15 cellular contexts compared by ENCODE assay signal in the genomic region with DNA sequence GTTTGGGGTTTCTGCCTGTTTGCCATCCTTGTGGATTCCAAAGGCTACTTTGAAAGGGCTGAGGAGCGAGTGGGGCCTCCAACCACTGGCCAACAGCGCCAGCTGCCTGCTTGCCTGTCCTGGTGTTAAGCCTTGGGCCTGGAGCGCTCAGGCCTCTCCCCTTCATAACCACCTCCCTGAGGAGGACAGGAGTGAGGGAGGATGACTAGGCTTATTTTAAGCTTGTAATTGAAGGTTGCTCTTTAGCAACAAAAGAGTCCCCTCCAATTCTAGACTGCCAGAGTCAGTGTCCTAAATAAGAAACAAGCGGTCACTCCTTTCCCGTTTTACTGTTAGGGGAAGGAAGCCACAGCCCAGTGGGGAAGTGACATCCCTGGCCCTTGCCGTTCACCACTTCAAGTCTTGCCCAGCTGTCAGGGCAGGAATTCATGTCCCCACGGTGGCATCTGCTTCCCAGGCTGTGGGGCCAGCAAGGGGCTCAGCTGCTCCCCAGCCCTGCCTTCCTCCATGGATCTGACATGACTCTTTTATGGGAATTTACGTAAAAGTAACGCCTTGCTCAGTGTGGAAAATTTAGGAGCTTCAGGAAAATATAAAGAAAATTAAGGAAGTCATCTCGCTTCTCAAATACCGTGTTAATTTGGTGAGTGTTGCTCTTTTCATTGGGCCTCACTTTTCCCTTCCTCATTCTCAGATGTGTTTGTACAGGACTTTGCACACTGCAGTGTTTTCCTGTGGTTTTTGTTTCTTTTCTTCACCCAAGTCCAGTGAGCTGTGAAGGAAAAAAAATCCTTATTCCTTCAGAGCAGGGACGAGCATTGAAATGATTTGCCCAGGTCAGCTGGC. TPM values are rescaled to one million over a fixed set of nuclear protein-coding genes. Genes with fewer than 3 reads are reported as not detected.
A peak's percentile ranks its signal among the peaks of the same experiment; 100 is the strongest.
DNase-seq lines count a peak whose midpoint lies in the region; ATAC-seq and TF ChIP-seq lines count a peak whose summit lies in the region.
"Had no signal": no experiment of that assay in that cellular context is flagged by ENCODE, and none has a peak within 500 bp of the region (broad histone marks: within the 10 kb centered on the region; RNA-seq: fewer than 3 reads in every experiment).

No MANE protein-coding gene starts in this region.

- 68% methylated on average over 11 of the region's 12 CpGs for WGBS in esophagus muscularis mucosa

- TF ChIP-seq CTCF in esophagus muscularis mucosa (IDR thresholded peaks at IDR 0.05) (no peak), mucosa of descending colon (IDR thresholded peaks at IDR 0.05) (no peak), WTC11 (IDR thresholded peaks at IDR 0.05) (no peak)

- H3K9me3 ChIP-seq in esophagus muscularis mucosa (peaks cover 0 to 14% (median 4%) of the 10 kb centered on the region in 4 donors), mucosa of descending colon (peaks cover 4% of the 10 kb centered on the region)

- H3K4me3 Mint-ChIP-seq in WTC11: no peak overlapping the region
- H3K4me3 Mint-ChIP-seq: activated CD4-positive, alpha-beta memory T cell treated with anti-CD3 and anti-CD28 coated beads for 36 hours; central memory CD8-positive, alpha-beta T cell; neural crest cell; stimulated activated naive B cell treated with anti-CD40 and anti-IgM and Interleukin-4, amounts not matched to agents 10 μg/mL and 1 μg/mL and 100 μg/mL, for 72 hours had no signal

- no peak for TF ChIP-seq EP300 in esophagus muscularis mucosa (IDR thresholded peaks at IDR 0.05)

- peak overlapping the region in 3 of 4 donors; percentile 28 to 71 (median 41) for H3K27ac ChIP-seq in esophagus muscularis mucosa (replicated peaks in 1 of 4)

- intact Hi-C loops in esophagus muscularis mucosa (cut with DNase I) (no loop called here), mucosa of descending colon (cut with DNase I, micrococcal nuclease) (no loop called here)

- no peak for TF ChIP-seq POLR2A in esophagus muscularis mucosa (IDR thresholded peaks at IDR 0.05; ENCODE audit: low read depth)

- CTCF ChIA-PET in WTC11 (lab: Charles Lee): interaction anchor here (1.6 to 1.7 kb wide), 4 partner anchors 9 to 558 kb away, joined by 3 to 6 read pairs (median 5); no protein-coding TSS in a partner anchor

- H3K36me3 ChIP-seq in esophagus muscularis mucosa (peaks cover 3 to 23% (median 16%) of the 10 kb centered on the region in 4 donors), mucosa of descending colon (ENCODE audit: low read depth) (no peaks in the 10 kb centered on the region)

- no peaks in the 10 kb centered on the region for H3K27me3 ChIP-seq in esophagus muscularis mucosa

- POLR2A ChIA-PET in WTC11 (lab: Charles Lee): no interaction called here

- DNase-seq in NOMO-1 treated with dmso at 0.1 percent for 144 hours (lab: John Stamatoyannopoulos, UW; ENCODE audit: unreplicated experiment) (peak; percentile 75), esophagus muscularis mucosa (ENCODE audit: extremely low spot score) (no peak), mucosa of descending colon (peak in 1 of 3 donors; percentile 26), superior temporal gyrus (ENCODE audit: extremely low spot score) (peak; percentile 10), WTC11 (ENCODE audit: low spot score) (no peak), iPS-NIHi11 (ENCODE audit: low spot score) (no peak)
- no peak for DNase-seq in activated effector memory CD4-positive, alpha-beta T cell treated with Interleukin-2 at 50 U/mL for 16 hours
- DNase-seq in stimulated activated CD4-positive, alpha-beta T cell treated with anti-CD3 and anti-CD28 coated beads, Interleukin-4, amount 100 ng/mL, for 1 hour: no peak
- DNase-seq: activated CD4-positive, alpha-beta memory T cell treated with anti-CD3 and anti-CD28 coated beads for 36 hours; CD4-positive, CD25-positive, alpha-beta regulatory T cell; NCI-H1105 treated with DMSO at 0.1 percent for 48 hours; stimulated activated CD4-positive, alpha-beta T cell treated with anti-CD3 and anti-CD28 coated beads, Interleukin-1b, Interleukin-23, amount 100 ng/mL, for 48 hours; stimulated activated naive B cell treated with anti-CD40 and anti-IgM and Interleukin-4, amounts not matched to agents 10 μg/mL and 1 μg/mL and 100 μg/mL, for 72 hours had no signal

- no peaks in the 10 kb centered on the region; the same call in none of the 2 replicates for H3K27me3 Mint-ChIP-seq in WTC11 (ENCODE audit: low read depth)

- H3K4me1 ChIP-seq in esophagus muscularis mucosa (peaks cover 0 to 8% (median under 1%) of the 10 kb centered on the region in 4 donors), mucosa of descending colon (ENCODE audit: low read depth) (no peaks in the 10 kb centered on the region)

- peaks cover 11% of the 10 kb centered on the region for H3K4me1 Mint-ChIP-seq in WTC11

- H3K4me3 ChIP-seq in esophagus muscularis mucosa (no peak overlapping the region), mucosa of descending colon (no peak overlapping the region)

- H3K9me3 Mint-ChIP-seq in WTC11: peaks cover 22% of the 10 kb centered on the region
- H3K9me3 Mint-ChIP-seq: central memory CD8-positive, alpha-beta T cell; neural crest cell had no signal

- ATAC-seq in mucosa of descending colon (peak; percentile 27), WTC11 (no peak)
- ATAC-seq: stimulated activated naive B cell treated with anti-CD40 and anti-IgM and Interleukin-4, amounts not matched to agents 10 μg/mL and 1 μg/mL and 100 μg/mL, for 72 hours had no signal

- peaks cover 19% of the 10 kb centered on the region for H3K36me3 Mint-ChIP-seq in WTC11
- H3K36me3 Mint-ChIP-seq: activated CD4-positive, alpha-beta memory T cell treated with anti-CD3 and anti-CD28 coated beads for 36 hours had no signal

- no peak overlapping the region for H3K27ac Mint-ChIP-seq in WTC11
- H3K27ac Mint-ChIP-seq: activated CD4-positive, alpha-beta memory T cell treated with anti-CD3 and anti-CD28 coated beads for 36 hours; CD4-positive, CD25-positive, alpha-beta regulatory T cell; stimulated activated naive B cell treated with anti-CD40 and anti-IgM and Interleukin-4, amounts not matched to agents 10 μg/mL and 1 μg/mL and 100 μg/mL, for 72 hours had no signal

TF ChIP-seq in WTC11, 78 proteins besides CTCF, POLR2A, EP300 and RAD21:
- TF ChIP-seq NR1H2 (CRISPR knock-in tag; IDR thresholded peaks at IDR 0.05): no peak
- no peak for TF ChIP-seq CREM (CRISPR knock-in tag; IDR thresholded peaks at IDR 0.05)
- no peak for TF ChIP-seq TEAD4 (CRISPR knock-in tag; IDR thresholded peaks at IDR 0.05)
- TF ChIP-seq TEAD1 (CRISPR knock-in tag; IDR thresholded peaks at IDR 0.05): no peak
- no peak for TF ChIP-seq EMX1 (CRISPR knock-in tag; IDR thresholded peaks at IDR 0.05)
- TF ChIP-seq SP1 (CRISPR knock-in tag; conservative IDR thresholded peaks at IDR 0.05): no peak
- TF ChIP-seq ATF6 (CRISPR knock-in tag; IDR thresholded peaks at IDR 0.05): no peak
- TF ChIP-seq, protein P1, sequence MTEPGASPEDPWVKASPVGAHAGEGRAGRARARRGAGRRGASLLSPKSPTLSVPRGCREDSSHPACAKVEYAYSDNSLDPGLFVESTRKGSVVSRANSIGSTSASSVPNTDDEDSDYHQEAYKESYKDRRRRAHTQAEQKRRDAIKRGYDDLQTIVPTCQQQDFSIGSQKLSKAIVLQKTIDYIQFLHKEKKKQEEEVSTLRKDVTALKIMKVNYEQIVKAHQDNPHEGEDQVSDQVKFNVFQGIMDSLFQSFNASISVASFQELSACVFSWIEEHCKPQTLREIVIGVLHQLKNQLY (CRISPR knock-in tag; IDR thresholded peaks at IDR 0.05): no peak
- no peak for TF ChIP-seq MXD4 (CRISPR knock-in tag; IDR thresholded peaks at IDR 0.05; ENCODE audit: borderline replicate concordance)
- TF ChIP-seq, protein P2, sequence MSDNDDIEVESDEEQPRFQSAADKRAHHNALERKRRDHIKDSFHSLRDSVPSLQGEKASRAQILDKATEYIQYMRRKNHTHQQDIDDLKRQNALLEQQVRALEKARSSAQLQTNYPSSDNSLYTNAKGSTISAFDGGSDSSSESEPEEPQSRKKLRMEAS (CRISPR knock-in tag; IDR thresholded peaks at IDR 0.05): no peak

RNA-seq across cellular contexts. Expression of gene SSR1, which starts 57.8 kb away (rescaled TPM):
- 10 to 100 TPM; 29.5 to 41.3 (median 34.2) TPM for total RNA-seq in esophagus muscularis mucosa
- 100 to 1,000 TPM in 1 of 3 donors, 10 to 100 TPM in 2; 83.2 to 139 (median 99.4) TPM for total RNA-seq in mucosa of descending colon
- 86.4 to 96.7 TPM (median 91.6 TPM) in 3 replicates for total RNA-seq in WTC11 (2021)

Comparison
In these comparisons a context has a peak if more than half of its experiments do, and no peak if none do; other contexts are left out.
1. DNase-seq: peak in NOMO-1 treated with dmso at 0.1 percent for 144 hours (single experiment) and superior temporal gyrus (single experiment); none in esophagus muscularis mucosa (single experiment), activated effector memory CD4-positive, alpha-beta T cell treated with Interleukin-2 at 50 U/mL for 16 hours (single experiment), WTC11 (single experiment), iPS-NIHi11 (single experiment) and stimulated activated CD4-positive, alpha-beta T cell treated with anti-CD3 and anti-CD28 coated beads, Interleukin-4, amount 100 ng/mL, for 1 hour (single experiment).